In genomic region chr6:143553337-143553736, GRCh38 we compare ENCODE assay signal across 23 cellular contexts.
A peak's percentile ranks its signal among the peaks of the same experiment; 100 is the strongest.
DNase-seq lines count a peak whose midpoint lies in the region; ATAC-seq and TF ChIP-seq lines count a peak whose summit lies in the region.
"Had no signal": no experiment of that assay in that cellular context is flagged by ENCODE, and none has a peak within 500 bp of the region (broad histone marks: within the 10 kb centered on the region; RNA-seq: fewer than 3 reads in every experiment).

No MANE protein-coding gene starts in this region.

- 0 out of 2 replicates have a peak overlapping the region, but pooled peaks have one; percentile 43 for H3K9ac ChIP-seq in OCI-LY3 (ENCODE audit: low read length)
- H3K9ac ChIP-seq: GM23248 had no signal

- H4K20me1 ChIP-seq in OCI-LY3 (ENCODE audit: insufficient read depth, low read length) = no peaks in the 10 kb centered on the region

- intact Hi-C loops in head of caudate nucleus (cut with DNase I) = no loop called here

- peak overlapping the region; percentile 58; the same call in 1 of the 2 replicates for H3K4me2 ChIP-seq in OCI-LY3 (ENCODE audit: low read length)

- H2AFZ ChIP-seq in OCI-LY3 (ENCODE audit: low read depth, low read length) = no peak overlapping the region
- H2AFZ ChIP-seq: GM23248 had no signal

- ATAC-seq in activated naive CD8-positive, alpha-beta T cell treated with anti-CD3 and anti-CD28 coated beads, Interleukin-2, amount 50 U/mL, for 24 hours = no peak
- no peak for ATAC-seq in effector memory CD8-positive, alpha-beta T cell (replicated peaks)
- ATAC-seq in GM19324 (IDR thresholded peaks at IDR 0.05; ENCODE audit: low FRiP score, unreplicated experiment) (no peak), GM19463 (IDR thresholded peaks at IDR 0.05; ENCODE audit: unreplicated experiment) (no peak)
- ATAC-seq: gastroesophageal sphincter had no signal

- H3K27ac ChIP-seq in OCI-LY3 (ENCODE audit: low read length) = peak overlapping the region; percentile 72
- H3K27ac ChIP-seq: colonic mucosa, gastroesophageal sphincter, GM23248, SJSA1, testis, vagina had no signal

- DNase-seq in activated naive CD8-positive, alpha-beta T cell treated with anti-CD3 and anti-CD28 coated beads, Interleukin-2, amount 50 U/mL, for 24 hours = no peak
- DNase-seq in effector memory CD8-positive, alpha-beta T cell = no peak
- no peak for DNase-seq in head of caudate nucleus
- DNase-seq: activated effector memory CD4-positive, alpha-beta T cell treated with Interleukin-2 at 50 U/mL for 16 hours; colonic mucosa; endodermal cell; GM23248; kidney; NCI-H1105; NCI-H2029 treated with DMSO at 0.1 percent for 48 hours; NCI-H345; Peyer's patch; small intestine; stimulated activated naive CD4-positive, alpha-beta T cell; testis had no signal

- peaks cover 3% of the 10 kb centered on the region for H3K36me3 Mint-ChIP-seq in activated naive CD8-positive, alpha-beta T cell
- no peaks in the 10 kb centered on the region for H3K36me3 Mint-ChIP-seq in activated naive CD8-positive, alpha-beta T cell treated with anti-CD3 and anti-CD28 coated beads, Interleukin-2, amount 50 U/mL, for 24 hours (ENCODE audit: low read depth)
- peaks cover 8% of the 10 kb centered on the region for H3K36me3 Mint-ChIP-seq in effector memory CD8-positive, alpha-beta T cell (ENCODE audit: insufficient read depth)

- TF ChIP-seq CTCF in OCI-LY3 (IDR thresholded peaks at IDR 0.05; ENCODE audit: low read depth, low read length) = no peak

- no peaks in the 10 kb centered on the region for H3K36me3 ChIP-seq in OCI-LY3 (replicated peaks; ENCODE audit: low read depth, low read length)
- H3K36me3 ChIP-seq: colonic mucosa, gastroesophageal sphincter, Peyer's patch, SJSA1, vagina had no signal

- no peaks in the 10 kb centered on the region for H3K27me3 Mint-ChIP-seq in activated naive CD8-positive, alpha-beta T cell
- no peaks in the 10 kb centered on the region for H3K27me3 Mint-ChIP-seq in activated naive CD8-positive, alpha-beta T cell treated with anti-CD3 and anti-CD28 coated beads, Interleukin-2, amount 50 U/mL, for 24 hours
- no peaks in the 10 kb centered on the region for H3K27me3 Mint-ChIP-seq in effector memory CD8-positive, alpha-beta T cell

- peak overlapping the region; percentile 21 for H3K4me3 Mint-ChIP-seq in activated naive CD8-positive, alpha-beta T cell
- no peak overlapping the region for H3K4me3 Mint-ChIP-seq in activated naive CD8-positive, alpha-beta T cell treated with anti-CD3 and anti-CD28 coated beads, Interleukin-2, amount 50 U/mL, for 24 hours
- peak overlapping the region; percentile 71 to 73 for H3K4me3 Mint-ChIP-seq in effector memory CD8-positive, alpha-beta T cell
- H3K4me3 Mint-ChIP-seq: endodermal cell had no signal

- H3K4me1 Mint-ChIP-seq in activated naive CD8-positive, alpha-beta T cell (ENCODE audit: low read depth) = peaks cover 43% of the 10 kb centered on the region
- peaks cover 50% of the 10 kb centered on the region for H3K4me1 Mint-ChIP-seq in activated naive CD8-positive, alpha-beta T cell treated with anti-CD3 and anti-CD28 coated beads, Interleukin-2, amount 50 U/mL, for 24 hours
- H3K4me1 Mint-ChIP-seq in effector memory CD8-positive, alpha-beta T cell (ENCODE audit: low read depth in 2 of 2) = peaks cover 71 to 76% of the 10 kb centered on the region in 2 donors

- peaks cover 72% of the 10 kb centered on the region for H3K79me2 ChIP-seq in OCI-LY3 (ENCODE audit: low read length)

- H3K4me1 ChIP-seq in OCI-LY3 (ENCODE audit: low read length) = peaks cover 68% of the 10 kb centered on the region
- H3K4me1 ChIP-seq: colonic mucosa, gastroesophageal sphincter, testis had no signal

- H3K9me3 ChIP-seq in OCI-LY3 (ENCODE audit: insufficient read depth, low read length) = no peaks in the 10 kb centered on the region
- H3K9me3 ChIP-seq: colonic mucosa, gastroesophageal sphincter, Peyer's patch, SJSA1, testis, vagina had no signal

- peak overlapping the region; percentile 12 for H3K27ac Mint-ChIP-seq in activated naive CD8-positive, alpha-beta T cell
- H3K27ac Mint-ChIP-seq in activated naive CD8-positive, alpha-beta T cell treated with anti-CD3 and anti-CD28 coated beads, Interleukin-2, amount 50 U/mL, for 24 hours = no peak overlapping the region
- H3K27ac Mint-ChIP-seq in effector memory CD8-positive, alpha-beta T cell = peak overlapping the region; percentile 46 to 62

- no peaks in the 10 kb centered on the region for H3K27me3 ChIP-seq in OCI-LY3 (ENCODE audit: low read depth, low read length)
- H3K27me3 ChIP-seq: colonic mucosa, gastroesophageal sphincter, Peyer's patch, SJSA1, testis, vagina had no signal

- no peaks in the 10 kb centered on the region for H3K9me3 Mint-ChIP-seq in activated naive CD8-positive, alpha-beta T cell (ENCODE audit: low read depth)
- no peaks in the 10 kb centered on the region for H3K9me3 Mint-ChIP-seq in activated naive CD8-positive, alpha-beta T cell treated with anti-CD3 and anti-CD28 coated beads, Interleukin-2, amount 50 U/mL, for 24 hours
- no peaks in the 10 kb centered on the region for H3K9me3 Mint-ChIP-seq in effector memory CD8-positive, alpha-beta T cell
- H3K9me3 Mint-ChIP-seq: endodermal cell had no signal

- no peak overlapping the region; the same call in 1 of the 2 replicates for H3K4me3 ChIP-seq in OCI-LY3 (ENCODE audit: low read length)
- H3K4me3 ChIP-seq: colonic mucosa, gastroesophageal sphincter, GM23248, lung, Peyer's patch, SJSA1, testis, vagina had no signal
